8 cellular contexts compared by ENCODE assay signal in the genomic region with DNA sequence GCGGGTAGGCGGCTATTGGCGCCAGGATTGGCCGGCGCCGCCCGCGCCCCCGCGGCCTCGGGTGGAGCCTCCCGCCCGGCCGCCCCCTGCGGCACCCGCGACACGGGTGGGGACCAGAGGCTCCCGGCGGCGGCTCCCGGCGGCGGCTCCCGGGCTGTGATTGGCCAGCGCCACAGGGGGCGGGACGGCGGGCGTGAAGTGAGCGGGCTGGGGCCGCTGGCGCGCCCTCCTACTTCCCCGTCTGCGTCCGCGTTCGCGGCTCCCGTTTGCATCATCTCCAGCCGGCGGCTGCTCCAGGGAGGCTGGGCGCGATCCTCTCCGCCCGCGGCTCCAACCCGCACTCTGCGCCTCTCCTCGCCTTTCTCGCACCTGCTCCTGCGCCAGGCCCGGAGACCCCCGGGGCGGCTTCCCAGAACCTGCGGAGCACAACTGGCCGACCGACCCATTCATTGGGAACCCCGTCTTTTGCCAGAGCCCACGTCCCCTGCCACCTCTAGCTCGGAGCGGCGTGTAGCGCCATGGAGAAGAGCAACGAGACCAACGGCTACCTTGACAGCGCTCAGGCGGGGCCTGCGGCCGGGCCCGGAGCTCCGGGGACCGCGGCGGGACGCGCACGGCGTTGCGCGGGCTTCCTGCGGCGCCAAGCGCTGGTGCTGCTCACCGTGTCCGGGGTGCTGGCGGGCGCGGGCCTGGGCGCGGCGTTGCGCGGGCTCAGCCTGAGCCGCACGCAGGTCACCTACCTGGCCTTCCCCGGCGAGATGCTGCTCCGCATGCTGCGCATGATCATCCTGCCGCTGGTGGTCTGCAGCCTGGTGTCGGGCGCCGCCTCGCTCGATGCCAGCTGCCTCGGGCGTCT. TPM values are rescaled to one million over a fixed set of nuclear protein-coding genes. Genes with fewer than 3 reads are reported as not detected.
A peak's percentile ranks its signal among the peaks of the same experiment; 100 is the strongest.
DNase-seq lines count a peak whose midpoint lies in the region; ATAC-seq, FAIRE-seq and TF ChIP-seq lines count a peak whose summit lies in the region.

A gene (plus strand): TSS at position 274 of the 856 bp plus-strand sequence. CDS start 245 bp downstream, at position 519.

- no peak for FAIRE-seq in H54 (lab: Jason Lieb, UNC)

- H3K36me3 ChIP-seq in Loucy (ENCODE audit: insufficient read depth, low read length): no peaks in the 10 kb centered on the region
- no peaks in the 10 kb centered on the region for H3K36me3 ChIP-seq in neuron (ENCODE audit: insufficient read depth, low read length)
- H3K36me3 ChIP-seq in subcutaneous abdominal adipose tissue (ENCODE audit: control insufficient read depth in 5 of 5, insufficient read depth in 5 of 5, low read length in 5 of 5): no peaks in the 10 kb centered on the region

- H3K4me3 ChIP-seq in Loucy (ENCODE audit: low read length, poor library complexity, severe bottlenecking): peak within 1 kb of the TSS; percentile 86
- H3K4me3 ChIP-seq in neuron (ENCODE audit: low read length): peak within 1 kb of the TSS; percentile 60
- H3K4me3 ChIP-seq in subcutaneous abdominal adipose tissue (ENCODE audit: low read depth in 1 of 5, low read length in 5 of 5): peak within 1 kb of the TSS; percentile 78 to 87 (median 80)

- no peaks in the 10 kb centered on the region for H3K9me2 ChIP-seq in Loucy (replicated peaks; ENCODE audit: low read depth, low read length)

- no peaks in the 10 kb centered on the region for H3F3A ChIP-seq in Loucy (ENCODE audit: low read depth)

- H3K27me3 ChIP-seq in Loucy (ENCODE audit: insufficient read depth, low read length, poor library complexity, severe bottlenecking): no peaks in the 10 kb centered on the region
- peaks cover 19% of the 10 kb centered on the region for H3K27me3 ChIP-seq in foreskin keratinocyte
- no peaks in the 10 kb centered on the region for H3K27me3 ChIP-seq in neuron (ENCODE audit: insufficient read depth, low read length)
- H3K27me3 ChIP-seq in subcutaneous abdominal adipose tissue (ENCODE audit: control insufficient read depth in 5 of 5, insufficient read depth in 4 of 5, low read length in 5 of 5): no peaks in the 10 kb centered on the region

- peak; percentile 75 for ATAC-seq in foreskin keratinocyte

- H2AFZ ChIP-seq in Loucy (ENCODE audit: low read length): peak within 1 kb of the TSS; percentile 57
- peak within 1 kb of the TSS; percentile 68 for H2AFZ ChIP-seq in neuron (ENCODE audit: low read depth, low read length)

- peak; percentile 93 for DNase-seq in EL
- DNase-seq in H54 (ENCODE audit: insufficient read length, low spot score): peak; percentile 94
- peak; percentile 65 for DNase-seq in SIG-M5 (lab: John Stamatoyannopoulos, UW)
- peak; percentile 74 for DNase-seq in activated gamma-delta T cell (lab: John Stamatoyannopoulos, UW)
- peak; percentile 28 to 69 for DNase-seq in foreskin keratinocyte

- H4K20me1 ChIP-seq in Loucy (ENCODE audit: insufficient read depth, low read length, poor library complexity, severe bottlenecking): peaks cover 33% of the 10 kb centered on the region

- H3K9ac ChIP-seq in Loucy (ENCODE audit: low read depth, low read length, poor library complexity, severe bottlenecking) (peak within 1 kb of the TSS; percentile 95), subcutaneous abdominal adipose tissue (ENCODE audit: low read length in 5 of 5) (peak within 1 kb of the TSS; percentile 44 to 77 (median 71))

- H3K4me2 ChIP-seq in Loucy (ENCODE audit: low read depth, low read length, poor library complexity, severe bottlenecking): peak within 1 kb of the TSS; percentile 99

- H3K27ac ChIP-seq in foreskin keratinocyte (peak within 1 kb of the TSS; percentile 34), subcutaneous abdominal adipose tissue (ENCODE audit: low read depth, low read length) (peak within 1 kb of the TSS; percentile 84)

- H3K79me2 ChIP-seq in Loucy (ENCODE audit: insufficient read depth, low read length): peaks cover 55% of the 10 kb centered on the region

- no peak for TF ChIP-seq CTCF in Loucy (conservative IDR thresholded peaks at IDR 0.05; ENCODE audit: low read length)
- TF ChIP-seq CTCF in foreskin keratinocyte (conservative IDR thresholded peaks at IDR 0.05): no peak

- peak; percentile 46 for TF ChIP-seq POLR2A in H54 (IDR thresholded peaks at IDR 0.05; ENCODE audit: low read depth, low read length)

- H3K4me1 ChIP-seq in Loucy (ENCODE audit: insufficient read depth, low read length, poor library complexity, severe bottlenecking) (peaks cover 70% of the 10 kb centered on the region), foreskin keratinocyte (peaks cover 5% of the 10 kb centered on the region), neuron (ENCODE audit: insufficient read depth, low read length) (peaks cover 27% of the 10 kb centered on the region), subcutaneous abdominal adipose tissue (ENCODE audit: control insufficient read depth in 5 of 5, insufficient read depth in 5 of 5, low read length in 5 of 5) (peaks cover 0 to 28% (median 21%) of the 10 kb centered on the region in 5 donors)

- H3K9me3 ChIP-seq in Loucy (ENCODE audit: insufficient read depth, low read depth, low read length): no peaks in the 10 kb centered on the region
- no peaks in the 10 kb centered on the region for H3K9me3 ChIP-seq in neuron (ENCODE audit: low read length)
- no peaks in the 10 kb centered on the region for H3K9me3 ChIP-seq in subcutaneous abdominal adipose tissue (ENCODE audit: control insufficient read depth in 5 of 5, low read length in 5 of 5)

RNA-seq across cellular contexts. Expression of the gene that starts here (rescaled TPM):
- total RNA-seq in foreskin keratinocyte: 1.0 and 20.2 TPM in 2 replicates
- polyA plus RNA-seq in foreskin keratinocyte: 0.52 and 12.3 TPM in 2 replicates

Comparison
In these comparisons a context has a peak if more than half of its experiments do, and no peak if none do; other contexts are left out.
1. Peak in every context shown above with its lines: DNase-seq, ATAC-seq, H3K4me3 ChIP-seq and H3K27ac ChIP-seq.